ENCODE assay signal across 1 cellular context in genomic region chr19:56132316-56132822, GRCh38.
A peak's percentile ranks its signal among the peaks of the same experiment; 100 is the strongest.
TF ChIP-seq lines count a peak whose summit lies in the region.

No MANE protein-coding gene starts in this region.

TF ChIP-seq in HepG2, 621 proteins besides CTCF, POLR2A, EP300 and RAD21:
- peak; percentile 74 for TF ChIP-seq ZNF263 (CRISPR knock-in tag; IDR thresholded peaks at IDR 0.05)
- TF ChIP-seq ZFX (CRISPR knock-in tag; IDR thresholded peaks at IDR 0.05; ENCODE audit: low read depth): peak; percentile 21; the same call in 1 of the 2 replicates
- TF ChIP-seq, protein P1, sequence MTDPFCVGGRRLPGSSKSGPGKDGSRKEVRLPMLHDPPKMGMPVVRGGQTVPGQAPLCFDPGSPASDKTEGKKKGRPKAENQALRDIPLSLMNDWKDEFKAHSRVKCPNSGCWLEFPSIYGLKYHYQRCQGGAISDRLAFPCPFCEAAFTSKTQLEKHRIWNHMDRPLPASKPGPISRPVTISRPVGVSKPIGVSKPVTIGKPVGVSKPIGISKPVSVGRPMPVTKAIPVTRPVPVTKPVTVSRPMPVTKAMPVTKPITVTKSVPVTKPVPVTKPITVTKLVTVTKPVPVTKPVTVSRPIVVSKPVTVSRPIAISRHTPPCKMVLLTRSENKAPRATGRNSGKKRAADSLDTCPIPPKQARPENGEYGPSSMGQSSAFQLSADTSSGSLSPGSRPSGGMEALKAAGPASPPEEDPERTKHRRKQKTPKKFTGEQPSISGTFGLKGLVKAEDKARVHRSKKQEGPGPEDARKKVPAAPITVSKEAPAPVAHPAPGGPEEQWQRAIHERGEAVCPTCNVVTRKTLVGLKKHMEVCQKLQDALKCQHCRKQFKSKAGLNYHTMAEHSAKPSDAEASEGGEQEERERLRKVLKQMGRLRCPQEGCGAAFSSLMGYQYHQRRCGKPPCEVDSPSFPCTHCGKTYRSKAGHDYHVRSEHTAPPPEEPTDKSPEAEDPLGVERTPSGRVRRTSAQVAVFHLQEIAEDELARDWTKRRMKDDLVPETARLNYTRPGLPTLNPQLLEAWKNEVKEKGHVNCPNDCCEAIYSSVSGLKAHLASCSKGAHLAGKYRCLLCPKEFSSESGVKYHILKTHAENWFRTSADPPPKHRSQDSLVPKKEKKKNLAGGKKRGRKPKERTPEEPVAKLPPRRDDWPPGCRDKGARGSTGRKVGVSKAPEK (CRISPR knock-in tag; IDR thresholded peaks at IDR 0.05; ENCODE audit: borderline replicate concordance): no peak
- TF ChIP-seq RELA (CRISPR knock-in tag; IDR thresholded peaks at IDR 0.05): no peak
- TF ChIP-seq MYNN (CRISPR knock-in tag; IDR thresholded peaks at IDR 0.05; ENCODE audit: low read depth): no peak
- TF ChIP-seq, protein P2, sequence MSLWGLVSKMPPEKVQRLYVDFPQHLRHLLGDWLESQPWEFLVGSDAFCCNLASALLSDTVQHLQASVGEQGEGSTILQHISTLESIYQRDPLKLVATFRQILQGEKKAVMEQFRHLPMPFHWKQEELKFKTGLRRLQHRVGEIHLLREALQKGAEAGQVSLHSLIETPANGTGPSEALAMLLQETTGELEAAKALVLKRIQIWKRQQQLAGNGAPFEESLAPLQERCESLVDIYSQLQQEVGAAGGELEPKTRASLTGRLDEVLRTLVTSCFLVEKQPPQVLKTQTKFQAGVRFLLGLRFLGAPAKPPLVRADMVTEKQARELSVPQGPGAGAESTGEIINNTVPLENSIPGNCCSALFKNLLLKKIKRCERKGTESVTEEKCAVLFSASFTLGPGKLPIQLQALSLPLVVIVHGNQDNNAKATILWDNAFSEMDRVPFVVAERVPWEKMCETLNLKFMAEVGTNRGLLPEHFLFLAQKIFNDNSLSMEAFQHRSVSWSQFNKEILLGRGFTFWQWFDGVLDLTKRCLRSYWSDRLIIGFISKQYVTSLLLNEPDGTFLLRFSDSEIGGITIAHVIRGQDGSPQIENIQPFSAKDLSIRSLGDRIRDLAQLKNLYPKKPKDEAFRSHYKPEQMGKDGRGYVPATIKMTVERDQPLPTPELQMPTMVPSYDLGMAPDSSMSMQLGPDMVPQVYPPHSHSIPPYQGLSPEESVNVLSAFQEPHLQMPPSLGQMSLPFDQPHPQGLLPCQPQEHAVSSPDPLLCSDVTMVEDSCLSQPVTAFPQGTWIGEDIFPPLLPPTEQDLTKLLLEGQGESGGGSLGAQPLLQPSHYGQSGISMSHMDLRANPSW (CRISPR knock-in tag; IDR thresholded peaks at IDR 0.05; ENCODE audit: borderline replicate concordance): no peak
- no peak for TF ChIP-seq HMG20A (CRISPR knock-in tag; IDR thresholded peaks at IDR 0.05; ENCODE audit: borderline replicate concordance)
- TF ChIP-seq ZFY (CRISPR knock-in tag; IDR thresholded peaks at IDR 0.05): peak; percentile 32; the same call in 1 of the 2 replicates
- peak; percentile 85 for TF ChIP-seq TEAD3 (CRISPR knock-in tag; optimal IDR thresholded peaks at IDR 0.05; ENCODE audit: borderline replicate concordance)
- 0 out of 2 replicates have a peak, but pooled peaks have one; percentile 17 for TF ChIP-seq DR1 (CRISPR knock-in tag; IDR thresholded peaks at IDR 0.05)
- TF ChIP-seq HNF4A (CRISPR knock-in tag; IDR thresholded peaks at IDR 0.05): peak; percentile 25; the same call in 1 of the 2 replicates
